ENCODE assay signal across 42 cellular contexts in genomic region chr13:27878274-27878673, GRCh38. TPM values are rescaled to one million over a fixed set of nuclear protein-coding genes. Genes with fewer than 3 reads are reported as not detected.
"Had no signal": no experiment of that assay in that cellular context is flagged by ENCODE, and none has a peak within 500 bp of the region (broad histone marks: within the 10 kb centered on the region; RNA-seq: fewer than 3 reads in every experiment).

No MANE protein-coding gene starts in this region.

- H3K27me3 ChIP-seq: ascending aorta, body of pancreas, brain microvascular endothelial cell had no signal

- ATAC-seq: activated naive CD4-positive, alpha-beta T cell treated with anti-CD3 and anti-CD28 coated beads, Interleukin-2, amount 50 U/mL, for 72 hours; activated naive CD8-positive, alpha-beta T cell treated with anti-CD3 and anti-CD28 coated beads, Interleukin-2, amount 50 U/mL, for 24 hours; activated T-cell treated with anti-CD3 and anti-CD28 coated beads, Interleukin-2, amount 50 U/mL, for 4 hours; activated T-cell treated with anti-CD3 and anti-CD28 coated beads, Interleukin-2, amount 50 U/mL, for 72 hours; activated T-helper 17 cell treated with anti-CD3 and anti-CD28 coated beads, Interleukin-2, amount 50 U/mL, for 72 hours; body of pancreas had no signal

- DNase-seq: activated effector memory CD4-positive, alpha-beta T cell treated with anti-CD3 and anti-CD28 coated beads, Interleukin-2, amount 50 U/mL, for 16 hours; activated effector memory CD4-positive, alpha-beta T cell treated with Interleukin-2 at 50 U/mL for 16 hours; activated gamma-delta T cell; activated gamma-delta T cell treated with Interleukin-2 at 50 U/mL for 16 hours; activated naive CD4-positive, alpha-beta T cell; activated naive CD4-positive, alpha-beta T cell treated with anti-CD3 and anti-CD28 coated beads for 36 hours; activated naive CD4-positive, alpha-beta T cell treated with anti-CD3 and anti-CD28 coated beads, Interleukin-2, amount 10 ng/mL, durations not matched to agents 7 days and 5 days; activated naive CD4-positive, alpha-beta T cell treated with anti-CD3 and anti-CD28 coated beads, Interleukin-2, amount 50 U/mL, for 16 hours; activated naive CD4-positive, alpha-beta T cell treated with Interleukin-2 at 50 U/mL for 16 hours; activated naive CD8-positive, alpha-beta T cell treated with anti-CD3 and anti-CD28 coated beads for 36 hours; activated naive CD8-positive, alpha-beta T cell treated with anti-CD3 and anti-CD28 coated beads, Interleukin-2, amount 10 ng/mL, durations not matched to agents 7 days and 5 days; activated naive CD8-positive, alpha-beta T cell treated with anti-CD3 and anti-CD28 coated beads, Interleukin-2, amount 50 U/mL, for 24 hours; activated T-cell treated with anti-CD3 and anti-CD28 coated beads, Interleukin-2, amount 50 U/mL, for 24 hours; activated T-cell treated with anti-CD3 and anti-CD28 coated beads, Interleukin-2, amount 50 U/mL, for 4 hours; activated T-cell treated with anti-CD3 and anti-CD28 coated beads, Interleukin-2, amount 50 U/mL, for 48 hours; activated T-cell treated with anti-CD3 and anti-CD28 coated beads, Interleukin-2, amount 50 U/mL, for 72 hours; adrenal gland; amniotic stem cell; amygdala; anterior cingulate cortex; aorta; body of pancreas; brain microvascular endothelial cell; caudate nucleus; central memory CD4-positive, alpha-beta T cell; cerebellar nuclear complex had no signal

- H3K36me3 Mint-ChIP-seq: activated naive CD4-positive, alpha-beta T cell treated with anti-CD3 and anti-CD28 coated beads, Interleukin-2, amount 10 ng/mL, durations not matched to agents 7 days and 5 days; activated naive CD8-positive, alpha-beta T cell treated with anti-CD3 and anti-CD28 coated beads for 36 hours; activated naive CD8-positive, alpha-beta T cell treated with anti-CD3 and anti-CD28 coated beads, Interleukin-2, amount 10 ng/mL, durations not matched to agents 7 days and 5 days; brain had no signal

- H3K4me3 ChIP-seq: adrenal gland, ascending aorta, body of pancreas, breast epithelium, cardiac muscle cell had no signal

- H3K4me1 ChIP-seq: adrenal gland, ascending aorta, body of pancreas, breast epithelium had no signal

- H3K36me3 ChIP-seq: adrenal gland, ascending aorta, brain microvascular endothelial cell, breast epithelium, cardiac muscle cell had no signal

- FAIRE-seq: astrocyte, bronchial epithelial cell had no signal

- H3K4me1 Mint-ChIP-seq: activated naive CD4-positive, alpha-beta T cell treated with anti-CD3 and anti-CD28 coated beads, Interleukin-2, amount 10 ng/mL, durations not matched to agents 7 days and 5 days; activated naive CD4-positive, alpha-beta T cell treated with anti-CD3 and anti-CD28 coated beads, Interleukin-2, amount 50 U/mL, for 24 hours; activated naive CD8-positive, alpha-beta T cell treated with anti-CD3 and anti-CD28 coated beads for 36 hours; activated naive CD8-positive, alpha-beta T cell treated with anti-CD3 and anti-CD28 coated beads, Interleukin-2, amount 10 ng/mL, durations not matched to agents 7 days and 5 days; activated naive CD8-positive, alpha-beta T cell treated with anti-CD3 and anti-CD28 coated beads, Interleukin-2, amount 50 U/mL, for 24 hours; activated T-helper 17 cell treated with anti-CD3 and anti-CD28 coated beads, Interleukin-2, amount 50 U/mL, for 72 hours; brain; central memory CD8-positive, alpha-beta T cell had no signal

- H3K27ac Mint-ChIP-seq: activated naive CD4-positive, alpha-beta T cell treated with anti-CD3 and anti-CD28 coated beads for 36 hours; activated naive CD4-positive, alpha-beta T cell treated with anti-CD3 and anti-CD28 coated beads, Interleukin-2, amount 10 ng/mL, durations not matched to agents 7 days and 5 days; activated naive CD4-positive, alpha-beta T cell treated with anti-CD3 and anti-CD28 coated beads, Interleukin-2, amount 50 U/mL, for 24 hours; activated naive CD4-positive, alpha-beta T cell treated with anti-CD3 and anti-CD28 coated beads, Interleukin-2, amount 50 U/mL, for 72 hours; activated naive CD8-positive, alpha-beta T cell; activated naive CD8-positive, alpha-beta T cell treated with anti-CD3 and anti-CD28 coated beads for 36 hours; activated naive CD8-positive, alpha-beta T cell treated with anti-CD3 and anti-CD28 coated beads, Interleukin-2, amount 10 ng/mL, durations not matched to agents 7 days and 5 days; activated naive CD8-positive, alpha-beta T cell treated with anti-CD3 and anti-CD28 coated beads, Interleukin-2, amount 50 U/mL, for 24 hours; activated T-cell treated with anti-CD3 and anti-CD28 coated beads, Interleukin-2, amount 50 U/mL, for 24 hours; activated T-cell treated with anti-CD3 and anti-CD28 coated beads, Interleukin-2, amount 50 U/mL, for 72 hours; activated T-helper 1 cell treated with anti-CD3 and anti-CD28 coated beads, Interleukin-12 subunit alpha, Interleukin-12 subunit beta, Interleukin-2, Interleukin-4 antibody, amounts not matched to agents 30 ng/mL and 10 ng/mL and 1 ng/mL, durations not matched to agents 14 hours and 24 hours and 36 hours; activated T-helper 17 cell treated with anti-CD3 and anti-CD28 coated beads, Interleukin-2, amount 50 U/mL, for 72 hours; activated T-helper 2 cell treated with anti-CD3 and anti-CD28 coated beads, Interferon-gamma antibody, Interleukin-2, Interleukin-4, amounts not matched to agents 10 μg/mL and 5 μg/mL and 100 μg/mL, durations not matched to agents 14 hours and 24 hours and 36 hours; brain had no signal

- H3K9me3 ChIP-seq: adrenal gland, ascending aorta, body of pancreas, breast epithelium had no signal

- H3K4me3 Mint-ChIP-seq: activated naive CD4-positive, alpha-beta T cell treated with anti-CD3 and anti-CD28 coated beads for 36 hours; activated naive CD4-positive, alpha-beta T cell treated with anti-CD3 and anti-CD28 coated beads, Interleukin-2, amount 10 ng/mL, durations not matched to agents 7 days and 5 days; activated naive CD4-positive, alpha-beta T cell treated with anti-CD3 and anti-CD28 coated beads, Interleukin-2, amount 50 U/mL, for 24 hours; activated naive CD8-positive, alpha-beta T cell; activated naive CD8-positive, alpha-beta T cell treated with anti-CD3 and anti-CD28 coated beads for 36 hours; activated naive CD8-positive, alpha-beta T cell treated with anti-CD3 and anti-CD28 coated beads, Interleukin-2, amount 10 ng/mL, durations not matched to agents 7 days and 5 days; activated naive CD8-positive, alpha-beta T cell treated with anti-CD3 and anti-CD28 coated beads, Interleukin-2, amount 50 U/mL, for 24 hours; activated T-cell treated with anti-CD3 and anti-CD28 coated beads, Interleukin-2, amount 50 U/mL, for 24 hours; activated T-cell treated with anti-CD3 and anti-CD28 coated beads, Interleukin-2, amount 50 U/mL, for 4 hours; activated T-cell treated with anti-CD3 and anti-CD28 coated beads, Interleukin-2, amount 50 U/mL, for 72 hours; activated T-helper 1 cell treated with anti-CD3 and anti-CD28 coated beads, Interleukin-12 subunit alpha, Interleukin-12 subunit beta, Interleukin-2, Interleukin-4 antibody, amounts not matched to agents 30 ng/mL and 10 ng/mL and 1 ng/mL, durations not matched to agents 14 hours and 24 hours and 36 hours; activated T-helper 17 cell treated with anti-CD3 and anti-CD28 coated beads, Interleukin-2, amount 50 U/mL, for 72 hours; brain; central memory CD8-positive, alpha-beta T cell had no signal

- H3K27ac ChIP-seq: adrenal gland, ascending aorta, body of pancreas, brain microvascular endothelial cell, breast epithelium, cardiac muscle cell had no signal

- H3K9me3 Mint-ChIP-seq: activated naive CD4-positive, alpha-beta T cell treated with anti-CD3 and anti-CD28 coated beads for 36 hours; activated naive CD4-positive, alpha-beta T cell treated with anti-CD3 and anti-CD28 coated beads, Interleukin-2, amount 10 ng/mL, durations not matched to agents 7 days and 5 days; activated naive CD4-positive, alpha-beta T cell treated with anti-CD3 and anti-CD28 coated beads, Interleukin-2, amount 50 U/mL, for 24 hours; activated naive CD4-positive, alpha-beta T cell treated with anti-CD3 and anti-CD28 coated beads, Interleukin-2, amount 50 U/mL, for 72 hours; activated naive CD8-positive, alpha-beta T cell treated with anti-CD3 and anti-CD28 coated beads, Interleukin-2, amount 10 ng/mL, durations not matched to agents 7 days and 5 days; activated naive CD8-positive, alpha-beta T cell treated with anti-CD3 and anti-CD28 coated beads, Interleukin-2, amount 50 U/mL, for 24 hours; activated T-cell treated with anti-CD3 and anti-CD28 coated beads, Interleukin-2, amount 50 U/mL, for 24 hours; activated T-cell treated with anti-CD3 and anti-CD28 coated beads, Interleukin-2, amount 50 U/mL, for 4 hours; activated T-cell treated with anti-CD3 and anti-CD28 coated beads, Interleukin-2, amount 50 U/mL, for 72 hours; activated T-helper 1 cell treated with anti-CD3 and anti-CD28 coated beads, Interleukin-12 subunit alpha, Interleukin-12 subunit beta, Interleukin-2, Interleukin-4 antibody, amounts not matched to agents 30 ng/mL and 10 ng/mL and 1 ng/mL, durations not matched to agents 14 hours and 24 hours and 36 hours; activated T-helper 17 cell treated with anti-CD3 and anti-CD28 coated beads, Interleukin-2, amount 50 U/mL, for 72 hours; activated T-helper 2 cell treated with anti-CD3 and anti-CD28 coated beads, Interferon-gamma antibody, Interleukin-2, Interleukin-4, amounts not matched to agents 10 μg/mL and 5 μg/mL and 100 μg/mL, durations not matched to agents 14 hours and 24 hours and 36 hours; central memory CD8-positive, alpha-beta T cell had no signal

RNA-seq across cellular contexts. Expression of gene PDX1, which starts 41.5 kb away (rescaled TPM):
- total RNA-seq: activated naive CD4-positive, alpha-beta T cell treated with anti-CD3 and anti-CD28 coated beads for 36 hours; activated naive CD4-positive, alpha-beta T cell treated with anti-CD3 and anti-CD28 coated beads, Interleukin-2, amount 50 U/mL, for 72 hours; activated naive CD8-positive, alpha-beta T cell treated with anti-CD3 and anti-CD28 coated beads for 36 hours; activated naive CD8-positive, alpha-beta T cell treated with anti-CD3 and anti-CD28 coated beads, Interleukin-2, amount 10 ng/mL, durations not matched to agents 7 days and 5 days; activated T-cell treated with anti-CD3 and anti-CD28 coated beads, Interleukin-2, amount 50 U/mL, for 4 hours; activated T-cell treated with anti-CD3 and anti-CD28 coated beads, Interleukin-2, amount 50 U/mL, for 72 hours; activated T-helper 1 cell treated with anti-CD3 and anti-CD28 coated beads, Interleukin-12 subunit alpha, Interleukin-12 subunit beta, Interleukin-2, Interleukin-4 antibody, amounts not matched to agents 30 ng/mL and 10 ng/mL and 1 ng/mL, durations not matched to agents 14 hours and 24 hours and 36 hours; activated T-helper 17 cell treated with anti-CD3 and anti-CD28 coated beads, Interleukin-2, amount 50 U/mL, for 72 hours; activated T-helper 2 cell treated with anti-CD3 and anti-CD28 coated beads, Interferon-gamma antibody, Interleukin-2, Interleukin-4, amounts not matched to agents 10 μg/mL and 5 μg/mL and 100 μg/mL, durations not matched to agents 14 hours and 24 hours and 36 hours; adrenal gland; aorta; ascending aorta; astrocyte; breast epithelium; bronchial epithelial cell; cardiac muscle cell; cardiac septum; cerebellum; chondrocyte had no signal
- polyA plus RNA-seq: adrenal gland, cardiac muscle cell had no signal
